Comparison of ENCODE assay signal across 8 cellular contexts in genomic region chr3:45593708-45594601, GRCh38. TPM values are rescaled to one million over a fixed set of nuclear protein-coding genes. Genes with fewer than 3 reads are reported as not detected.
A peak's percentile ranks its signal among the peaks of the same experiment; 100 is the strongest.
DNase-seq lines count a peak whose midpoint lies in the region; ATAC-seq and TF ChIP-seq lines count a peak whose summit lies in the region.

No MANE protein-coding gene starts in this region.

- peak; percentile 80 to 81 for ATAC-seq in CD4-positive, CD25-positive, alpha-beta regulatory T cell (ENCODE audit: low read depth in 2 of 2)
- peak; percentile 54 for ATAC-seq in GM19324 (IDR thresholded peaks at IDR 0.05; ENCODE audit: low FRiP score, unreplicated experiment)
- ATAC-seq in HG03460 (IDR thresholded peaks at IDR 0.05; ENCODE audit: unreplicated experiment) = peak; percentile 44
- peak; percentile 89 for ATAC-seq in activated T-cell treated with anti-CD3 and anti-CD28 coated beads, Interleukin-2, amount 50 U/mL, for 72 hours (replicated peaks in 1 of 2)
- peak; percentile 85 to 90 (median 88) for ATAC-seq in natural killer cell

- peak overlapping the region; percentile 90 to 96 (median 92) for H3K27ac Mint-ChIP-seq in CD4-positive, CD25-positive, alpha-beta regulatory T cell
- H3K27ac Mint-ChIP-seq in activated T-cell treated with anti-CD3 and anti-CD28 coated beads, Interleukin-2, amount 50 U/mL, for 72 hours = peak overlapping the region; percentile 29
- H3K27ac Mint-ChIP-seq in natural killer cell = peak overlapping the region; percentile 81 to 90

- H3K4me3 Mint-ChIP-seq in CD4-positive, CD25-positive, alpha-beta regulatory T cell = peak overlapping the region; percentile 93 to 98 (median 95)
- H3K4me3 Mint-ChIP-seq in activated T-cell treated with anti-CD3 and anti-CD28 coated beads, Interleukin-2, amount 50 U/mL, for 72 hours = peak overlapping the region; percentile 92 to 94
- H3K4me3 Mint-ChIP-seq in natural killer cell = peak overlapping the region; percentile 92

- POLR2A ChIA-PET in PC-9 (lab: Charles Lee; ENCODE audit: unreplicated experiment) = interaction anchor here (0.6 kb wide), 1 partner anchor 62 kb away, joined by 4 read pairs; no protein-coding TSS in a partner anchor

- no peaks in the 10 kb centered on the region for H3K9me3 ChIP-seq in CD4-positive, CD25-positive, alpha-beta regulatory T cell (ENCODE audit: control insufficient read depth in 2 of 2, low read length in 2 of 2)
- no peaks in the 10 kb centered on the region for H3K9me3 ChIP-seq in PC-9 (ENCODE audit: insufficient read depth, low read depth)
- H3K9me3 ChIP-seq in stomach = no peaks in the 10 kb centered on the region

- BruUV-seq in PC-9 (replicated peaks; lab: Mats Ljungman, UMichigan) = no TSS peak

- H3F3A ChIP-seq in PC-9 (ENCODE audit: insufficient read depth, low read depth) = no peaks in the 10 kb centered on the region; the same call in 1 of the 2 replicates

- H3K4me2 ChIP-seq in PC-9 = peak overlapping the region; percentile 95

- 0 to 1% (median 0%) methylated on average over 30 to 101 of the region's 101 CpGs for WGBS in stomach, 5 donors

- DNase-seq in CD4-positive, CD25-positive, alpha-beta regulatory T cell = peak; percentile 54 to 82 (median 71)
- DNase-seq in PC-9 (peak; percentile 51 to 84), fibroblast of mammary gland (ENCODE audit: low read depth) (peak; percentile 64), natural killer cell (peak; percentile 69), stomach (peak; percentile 81)
- peak; percentile 80 to 85 for DNase-seq in activated T-cell treated with anti-CD3 and anti-CD28 coated beads, Interleukin-2, amount 50 U/mL, for 72 hours

- TF ChIP-seq POLR2A in stomach (IDR thresholded peaks at IDR 0.05) = no peak

- H3K27me3 Mint-ChIP-seq in CD4-positive, CD25-positive, alpha-beta regulatory T cell = no peaks in the 10 kb centered on the region
- no peaks in the 10 kb centered on the region for H3K27me3 Mint-ChIP-seq in activated T-cell treated with anti-CD3 and anti-CD28 coated beads, Interleukin-2, amount 50 U/mL, for 72 hours (ENCODE audit: low read depth)
- no peaks in the 10 kb centered on the region for H3K27me3 Mint-ChIP-seq in natural killer cell (ENCODE audit: low read depth in 2 of 2)

- no peak for TF ChIP-seq EP300 in stomach (IDR thresholded peaks at IDR 0.05)

- no peaks in the 10 kb centered on the region for H3K9me2 ChIP-seq in PC-9 (ENCODE audit: insufficient read depth)

- H3K4me1 ChIP-seq in CD4-positive, CD25-positive, alpha-beta regulatory T cell (ENCODE audit: control insufficient read depth, insufficient read depth, low read length, poor library complexity, severe bottlenecking) = peaks cover 55% of the 10 kb centered on the region
- H3K4me1 ChIP-seq in PC-9 (replicated peaks; ENCODE audit: insufficient read depth) = peaks cover 39% of the 10 kb centered on the region
- peaks cover 52 to 58% (median 56%) of the 10 kb centered on the region in 4 donors for H3K4me1 ChIP-seq in stomach

- H3K4me3 ChIP-seq in CD4-positive, CD25-positive, alpha-beta regulatory T cell (ENCODE audit: low read depth, low read length) = peak overlapping the region; percentile 87
- H3K4me3 ChIP-seq in PC-9 (peak overlapping the region; percentile 64), fibroblast of mammary gland (ENCODE audit: control insufficient read depth, low read depth, low read length) (peak overlapping the region; percentile 69), stomach (peak overlapping the region; percentile 64 to 79 (median 72))

- H3K27me3 ChIP-seq in CD4-positive, CD25-positive, alpha-beta regulatory T cell (ENCODE audit: control insufficient read depth, insufficient read depth, low read length) = no peaks in the 10 kb centered on the region
- H3K27me3 ChIP-seq in PC-9 (ENCODE audit: insufficient read depth, low read depth) (no peaks in the 10 kb centered on the region), stomach (no peaks in the 10 kb centered on the region)

- CTCF ChIA-PET in PC-9 (lab: Charles Lee) = no interaction called here

- no peaks in the 10 kb centered on the region for H3K9me3 Mint-ChIP-seq in CD4-positive, CD25-positive, alpha-beta regulatory T cell
- no peaks in the 10 kb centered on the region for H3K9me3 Mint-ChIP-seq in activated T-cell treated with anti-CD3 and anti-CD28 coated beads, Interleukin-2, amount 50 U/mL, for 72 hours
- no peaks in the 10 kb centered on the region for H3K9me3 Mint-ChIP-seq in natural killer cell

- no peak for TF ChIP-seq CTCF in PC-9 (conservative IDR thresholded peaks at IDR 0.05)
- TF ChIP-seq CTCF in fibroblast of mammary gland (conservative IDR thresholded peaks at IDR 0.05; ENCODE audit: control insufficient read depth, insufficient read depth, low read depth, low read length) = no peak
- no peak for TF ChIP-seq CTCF in natural killer cell (IDR thresholded peaks at IDR 0.05)
- TF ChIP-seq CTCF in stomach (IDR thresholded peaks at IDR 0.05) = no peak

- peak overlapping the region; percentile 73 for H3K27ac ChIP-seq in CD4-positive, CD25-positive, alpha-beta regulatory T cell (ENCODE audit: insufficient read depth, low read length, poor library complexity, severe bottlenecking)
- H3K27ac ChIP-seq in PC-9 (peak overlapping the region; percentile 41; the same call in 1 of the 2 replicates), stomach (peak overlapping the region; percentile 89 to 96 (median 93))

- no peaks in the 10 kb centered on the region for H3K36me3 ChIP-seq in CD4-positive, CD25-positive, alpha-beta regulatory T cell (ENCODE audit: control insufficient read depth, insufficient read depth, low read length)
- no peaks in the 10 kb centered on the region; the same call in 1 of the 2 replicates for H3K36me3 ChIP-seq in PC-9 (ENCODE audit: low read depth)
- H3K36me3 ChIP-seq in stomach = no peaks in the 10 kb centered on the region

- peaks cover 3% of the 10 kb centered on the region for H3K36me3 Mint-ChIP-seq in CD4-positive, CD25-positive, alpha-beta regulatory T cell
- H3K36me3 Mint-ChIP-seq in activated T-cell treated with anti-CD3 and anti-CD28 coated beads, Interleukin-2, amount 50 U/mL, for 72 hours (ENCODE audit: insufficient read depth in 2 of 2) = no peaks in the 10 kb centered on the region
- no peaks in the 10 kb centered on the region for H3K36me3 Mint-ChIP-seq in natural killer cell

- peaks cover 10% of the 10 kb centered on the region; the same call in 1 of the 2 replicates for H4K20me1 ChIP-seq in PC-9 (ENCODE audit: insufficient read depth)

- intact Hi-C loops in PC-9 (cut with micrococcal nuclease; ENCODE audit: unreplicated experiment) (loop anchor here (1.0 to 5.0 kb wide), 3 partner anchors 62 to 557 kb away; no protein-coding TSS in a partner anchor), natural killer cell (cut with micrococcal nuclease) (loop anchor here (5.0 kb wide), 2 partner anchors 68 to 82 kb away; no protein-coding TSS in a partner anchor), stomach (cut with DNase I; ENCODE audit: low total_unique reads) (loop anchor here (5.0 kb wide), 2 partner anchors 63 to 82 kb away; no protein-coding TSS in a partner anchor)

- H3K79me2 ChIP-seq in PC-9 (ENCODE audit: low read depth) = peaks cover 47% of the 10 kb centered on the region

- peaks cover 23 to 67% (median 37%) of the 10 kb centered on the region in 4 donors for H3K4me1 Mint-ChIP-seq in CD4-positive, CD25-positive, alpha-beta regulatory T cell
- peaks cover 51% of the 10 kb centered on the region for H3K4me1 Mint-ChIP-seq in activated T-cell treated with anti-CD3 and anti-CD28 coated beads, Interleukin-2, amount 50 U/mL, for 72 hours (ENCODE audit: low read depth)
- H3K4me1 Mint-ChIP-seq in natural killer cell = peaks cover 51 to 61% of the 10 kb centered on the region in 2 donors

- peak overlapping the region; percentile 89 for H2AFZ ChIP-seq in PC-9

RNA-seq across cellular contexts. Expression of gene LIMD1, which starts 0.6 kb away (rescaled TPM):
- 46.3 TPM for total RNA-seq in CD4-positive, CD25-positive, alpha-beta regulatory T cell
- polyA plus RNA-seq in CD4-positive, CD25-positive, alpha-beta regulatory T cell = 10 to 100 TPM in 1 of 4 donors, 1 to 10 TPM in 3; 7.1 to 12.9 (median 8.2) TPM
- total RNA-seq in PC-9 (2021) (32.4 and 32.9 TPM in 2 replicates), natural killer cell (10 to 100 TPM; 41.7 to 52.2 (median 48.6) TPM), stomach (10 to 100 TPM; 10.1 to 91.1 (median 25.3) TPM)
- total RNA-seq in activated T-cell treated with anti-CD3 and anti-CD28 coated beads, Interleukin-2, amount 50 U/mL, for 72 hours = 10 to 100 TPM; 32.3 to 33.7 TPM
- 1 to 10 TPM; 2.3 to 3.7 (median 3.4) TPM for polyA plus RNA-seq in stomach

Comparison
In these comparisons a context has a peak if more than half of its experiments do, and no peak if none do; other contexts are left out.
1. Peak in every context shown above with its lines: DNase-seq, ATAC-seq, H3K4me3 ChIP-seq and H3K27ac ChIP-seq.
2. H3K27ac ChIP-seq: peak in every context shown above with its lines; median percentile 93 in stomach; 73 in CD4-positive, CD25-positive, alpha-beta regulatory T cell; 41 in PC-9.
3. H3K27ac Mint-ChIP-seq: peak in every context shown above with its lines; median percentile 92 in CD4-positive, CD25-positive, alpha-beta regulatory T cell; 86 in natural killer cell; 29 in activated T-cell treated with anti-CD3 and anti-CD28 coated beads, Interleukin-2, amount 50 U/mL, for 72 hours.